25 cellular contexts compared by ENCODE assay signal in the genomic region with DNA sequence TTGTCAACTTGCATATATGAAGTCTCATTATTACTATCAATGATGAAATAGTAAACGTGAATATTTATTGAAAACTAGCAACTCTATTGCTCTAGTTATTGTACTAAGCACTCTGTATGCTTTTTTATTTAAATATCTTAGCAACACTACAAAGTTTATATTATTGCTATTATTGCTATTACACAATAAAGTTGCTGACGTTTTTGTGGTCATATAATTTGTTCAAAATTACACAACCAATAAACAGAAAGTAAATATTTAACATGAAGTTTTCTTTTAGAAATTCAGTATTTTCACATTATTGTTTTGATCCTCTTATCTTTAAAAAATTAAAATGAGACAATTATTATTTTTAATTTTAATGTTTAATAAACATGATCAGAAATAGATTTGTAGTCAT.
"Had no signal": no experiment of that assay in that cellular context is flagged by ENCODE, and none has a peak within 500 bp of the region (broad histone marks: within the 10 kb centered on the region; RNA-seq: fewer than 3 reads in every experiment).

No MANE protein-coding gene starts in this region.

- H3K36me3 ChIP-seq: esophagus muscularis mucosa, left lung, thoracic aorta, tibial nerve, upper lobe of left lung, uterus had no signal

- H3K27ac ChIP-seq: dorsolateral prefrontal cortex, esophagus muscularis mucosa, left lung, psoas muscle, skin epidermis, thoracic aorta, tibial nerve, upper lobe of left lung, uterus had no signal

- H3K4me1 ChIP-seq: esophagus muscularis mucosa, left lung, psoas muscle, tibial nerve, upper lobe of left lung, uterus had no signal

- H3K9me3 ChIP-seq: esophagus muscularis mucosa, left lung, thoracic aorta, tibial nerve, upper lobe of left lung, uterus had no signal

- DNase-seq: dorsolateral prefrontal cortex; effector CD4-positive, alpha-beta T cell; endodermal cell; foreskin melanocyte; left cardiac atrium; left lung; mammary epithelial cell; mesendoderm; midbrain; naive thymus-derived CD8-positive, alpha-beta T cell; nephron progenitor cell; nucleus accumbens; posterior cingulate gyrus; psoas muscle; right cardiac atrium; stimulated activated CD4-positive, alpha-beta T cell treated with anti-CD3 and anti-CD28 coated beads, Interleukin-15, amount 100 ng/mL, for 24 hours; stimulated activated CD4-positive, alpha-beta T cell treated with anti-CD3 and anti-CD28 coated beads, Interleukin-2, amount 100 ng/mL, for 48 hours; stimulated activated naive B cell treated with anti-CD40 and anti-IgM and Interleukin-4, amounts not matched to agents 10 μg/mL and 1 μg/mL and 100 μg/mL, for 72 hours; upper lobe of left lung; uterus had no signal

- H3K4me3 ChIP-seq: dorsolateral prefrontal cortex, esophagus muscularis mucosa, left lung, psoas muscle, skin epidermis, thoracic aorta, tibial nerve, upper lobe of left lung, uterus had no signal

- ATAC-seq: left cardiac atrium; left lung; naive thymus-derived CD8-positive, alpha-beta T cell; psoas muscle; right cardiac atrium; stimulated activated naive B cell treated with anti-CD40 and anti-IgM and Interleukin-4, amounts not matched to agents 10 μg/mL and 1 μg/mL and 100 μg/mL, for 72 hours had no signal

- H3K27me3 ChIP-seq: dorsolateral prefrontal cortex, esophagus muscularis mucosa, left lung, tibial nerve, upper lobe of left lung, uterus had no signal

- FAIRE-seq: endothelial cell of umbilical vein had no signal
